23 cellular contexts compared by ENCODE assay signal in the genomic region with DNA sequence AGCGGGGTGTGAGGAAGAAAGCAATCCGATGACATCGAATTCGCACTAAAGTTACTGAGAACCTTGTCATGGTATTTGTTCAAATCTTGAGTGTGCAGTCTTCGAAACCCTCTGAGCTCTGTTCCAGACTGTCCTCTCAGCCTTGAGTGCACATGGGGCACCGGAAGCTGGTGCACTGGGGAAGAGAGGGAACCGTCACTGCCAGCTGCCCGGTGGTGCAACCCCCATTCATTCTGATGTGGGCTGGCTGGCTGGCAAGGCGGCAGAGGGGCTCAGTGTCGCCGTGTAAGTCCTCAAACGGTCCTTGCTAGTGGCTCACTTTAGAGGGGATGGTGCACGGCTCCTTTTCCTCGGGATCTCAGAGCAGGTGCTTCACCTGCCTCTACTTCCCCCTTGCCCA.
DNase-seq lines count a peak whose midpoint lies in the region; ATAC-seq and TF ChIP-seq lines count a peak whose summit lies in the region.
"Had no signal": no experiment of that assay in that cellular context is flagged by ENCODE, and none has a peak within 500 bp of the region (broad histone marks: within the 10 kb centered on the region; RNA-seq: fewer than 3 reads in every experiment).

No MANE protein-coding gene starts in this region.

- TF ChIP-seq CTCF in cardiac muscle cell (IDR thresholded peaks at IDR 0.05; ENCODE audit: low read depth, low read length) (no peak), esophagus muscularis mucosa (IDR thresholded peaks at IDR 0.05) (no peak), neural progenitor cell (IDR thresholded peaks at IDR 0.05) (no peak)

- H3K9me3 ChIP-seq in cardiac muscle cell (ENCODE audit: low read depth) (no peaks in the 10 kb centered on the region), esophagus muscularis mucosa (no peaks in the 10 kb centered on the region), neural progenitor cell (ENCODE audit: low read depth) (no peaks in the 10 kb centered on the region)
- H3K9me3 ChIP-seq: A549; BE2C; BLaER1 treated with 17β-estradiol and CSF1 and Interleukin-3, amounts not matched to agents 10 nM and 100 nM; HAP-1 had no signal

- H3K27ac Mint-ChIP-seq in neural progenitor cell: peak overlapping the region; percentile 11
- H3K27ac Mint-ChIP-seq: CD14-positive monocyte; CD4-positive, alpha-beta T cell; HFFc6 had no signal

- H3K9me3 Mint-ChIP-seq in neural progenitor cell: no peaks in the 10 kb centered on the region
- H3K9me3 Mint-ChIP-seq: CD4-positive, alpha-beta T cell; HFFc6 had no signal

- ATAC-seq in Right ventricle myocardium superior (ENCODE audit: poor library complexity): no peak
- ATAC-seq: A549 had no signal

- no peak overlapping the region for H3K4me2 ChIP-seq in neural progenitor cell
- H3K4me2 ChIP-seq: A549; BLaER1 treated with 17β-estradiol and CSF1 and Interleukin-3, amounts not matched to agents 10 nM and 100 nM had no signal

- H3K4me1 Mint-ChIP-seq in neural progenitor cell: peaks cover 17% of the 10 kb centered on the region
- H3K4me1 Mint-ChIP-seq: CD8-positive, alpha-beta memory T cell had no signal

- H2AFZ ChIP-seq in neural progenitor cell (replicated peaks): no peak overlapping the region

- DNase-seq in cardiac muscle cell (ENCODE audit: low read depth in 1 of 2, low spot score in 1 of 2) (no peak), Right ventricle myocardium superior (no peak), esophagus muscularis mucosa (ENCODE audit: extremely low spot score) (peak; percentile 55), neural progenitor cell (ENCODE audit: low spot score) (no peak), GM03348 (ENCODE audit: low spot score) (no peak), NCI-H2171 treated with DMSO at 0.1 percent for 48 hours (lab: John Stamatoyannopoulos, UW) (no peak)
- no peak for DNase-seq in activated CD4-positive, alpha-beta T cell treated with anti-CD3 and anti-CD28 coated beads, Interleukin-2, amount 50 U/mL, for 4 hours
- DNase-seq: 8988T; ACHN; AML-193; CD4-positive, alpha-beta T cell; CD8-positive, alpha-beta memory T cell; DMS 273 treated with DMSO at 0.1 percent for 48 hours; DMS79; EL; GDM1; GOT3; HFFc6 had no signal

- H3K27ac ChIP-seq in cardiac muscle cell: peak overlapping the region; percentile 86
- H3K27ac ChIP-seq in esophagus muscularis mucosa (replicated peaks in 1 of 4): no peak overlapping the region
- H3K27ac ChIP-seq in neural progenitor cell: no peak overlapping the region
- H3K27ac ChIP-seq: A549; BLaER1 treated with 17β-estradiol and CSF1 and Interleukin-3, amounts not matched to agents 10 nM and 100 nM had no signal

- H3K36me3 Mint-ChIP-seq in neural progenitor cell: peaks cover 5% of the 10 kb centered on the region
- H3K36me3 Mint-ChIP-seq: CD8-positive, alpha-beta memory T cell had no signal

- H3K79me2 ChIP-seq in neural progenitor cell (ENCODE audit: low read depth): no peaks in the 10 kb centered on the region

- no peak for TF ChIP-seq EP300 in esophagus muscularis mucosa (IDR thresholded peaks at IDR 0.05)

- 88% methylated on average over 14 of the region's 14 CpGs for WGBS in esophagus muscularis mucosa

- H3K4me3 ChIP-seq in cardiac muscle cell (no peak overlapping the region), esophagus muscularis mucosa (no peak overlapping the region), neural progenitor cell (no peak overlapping the region)
- H3K4me3 ChIP-seq: A549; BLaER1 treated with 17β-estradiol and CSF1 and Interleukin-3, amounts not matched to agents 10 nM and 100 nM; HAP-1 had no signal

- no peak for TF ChIP-seq POLR2A in esophagus muscularis mucosa (IDR thresholded peaks at IDR 0.05; ENCODE audit: low read depth)

- H3K27me3 ChIP-seq in cardiac muscle cell (no peaks in the 10 kb centered on the region), esophagus muscularis mucosa (no peaks in the 10 kb centered on the region), neural progenitor cell (no peaks in the 10 kb centered on the region)
- H3K27me3 ChIP-seq: BE2C had no signal

- H3F3A ChIP-seq in neural progenitor cell (ENCODE audit: low read depth): no peaks in the 10 kb centered on the region

- intact Hi-C loops in Right ventricle myocardium superior (cut with DNase I): no loop called here
- intact Hi-C loops in esophagus muscularis mucosa (cut with DNase I): no loop called here

- peaks cover 50% of the 10 kb centered on the region for H3K4me1 ChIP-seq in cardiac muscle cell (ENCODE audit: low read depth)
- H3K4me1 ChIP-seq in esophagus muscularis mucosa: no peaks in the 10 kb centered on the region
- no peaks in the 10 kb centered on the region for H3K4me1 ChIP-seq in neural progenitor cell
- H3K4me1 ChIP-seq: A549; BLaER1 treated with 17β-estradiol and CSF1 and Interleukin-3, amounts not matched to agents 10 nM and 100 nM; HAP-1 had no signal

- H3K9ac ChIP-seq in neural progenitor cell: no peak overlapping the region
- H3K9ac ChIP-seq: BLaER1 treated with 17β-estradiol and CSF1 and Interleukin-3, amounts not matched to agents 10 nM and 100 nM had no signal

- H3K36me3 ChIP-seq in cardiac muscle cell (no peaks in the 10 kb centered on the region), esophagus muscularis mucosa (no peaks in the 10 kb centered on the region), neural progenitor cell (no peaks in the 10 kb centered on the region)
- H3K36me3 ChIP-seq: BE2C; BLaER1 treated with 17β-estradiol and CSF1 and Interleukin-3, amounts not matched to agents 10 nM and 100 nM; HAP-1 had no signal

- no peaks in the 10 kb centered on the region for H4K20me1 ChIP-seq in neural progenitor cell (ENCODE audit: low read depth)
- H4K20me1 ChIP-seq: BLaER1 treated with 17β-estradiol and CSF1 and Interleukin-3, amounts not matched to agents 10 nM and 100 nM had no signal

- no peak overlapping the region for H3K4me3 Mint-ChIP-seq in neural progenitor cell
- H3K4me3 Mint-ChIP-seq: CD4-positive, alpha-beta T cell; CD8-positive, alpha-beta memory T cell; HFFc6 had no signal

- peaks cover 2% of the 10 kb centered on the region for H3K27me3 Mint-ChIP-seq in neural progenitor cell (ENCODE audit: insufficient read depth, low read depth)
- H3K27me3 Mint-ChIP-seq: CD4-positive, alpha-beta T cell had no signal
